ENCODE assay signal across 16 cellular contexts in genomic region chr16:86396318-86396882, GRCh38.
A peak's percentile ranks its signal among the peaks of the same experiment; 100 is the strongest.
DNase-seq lines count a peak whose midpoint lies in the region; ATAC-seq and TF ChIP-seq lines count a peak whose summit lies in the region.
"Had no signal": no experiment of that assay in that cellular context is flagged by ENCODE, and none has a peak within 500 bp of the region (broad histone marks: within the 10 kb centered on the region; RNA-seq: fewer than 3 reads in every experiment).

No MANE protein-coding gene starts in this region.

- H3K27ac ChIP-seq in rectal smooth muscle tissue (ENCODE audit: low read depth, low read length) = peak overlapping the region; percentile 95
- H3K27ac ChIP-seq: neutrophil, SK-N-MC had no signal

- peak; percentile 85 for ATAC-seq in SK-N-SH treated with all-trans-retinoic acid at 6 μM for 48 hours

- H3K4me3 ChIP-seq in fibroblast of the aortic adventitia (ENCODE audit: low read depth, low read length) (peak overlapping the region; percentile 40), rectal smooth muscle tissue (ENCODE audit: low read length) (no peak overlapping the region)
- H3K4me3 ChIP-seq: SK-N-MC had no signal

- no peak for TF ChIP-seq CTCF in fibroblast of the aortic adventitia (IDR thresholded peaks at IDR 0.05; ENCODE audit: insufficient read depth, low read length)

- H3K9ac ChIP-seq in rectal smooth muscle tissue (ENCODE audit: low read length) = no peak overlapping the region

- H3K27me3 ChIP-seq in rectal smooth muscle tissue (ENCODE audit: control insufficient read depth, insufficient read depth, low read length) = no peaks in the 10 kb centered on the region

- DNase-seq in AG20443 (ENCODE audit: low spot score) = peak; percentile 69
- peak; percentile 92 for DNase-seq in fibroblast of the aortic adventitia (ENCODE audit: low read depth)
- no peak for DNase-seq in stimulated activated CD4-positive, alpha-beta T cell treated with anti-CD3 and anti-CD28 coated beads, Interleukin-2, amount 100 ng/mL, for 48 hours
- DNase-seq in HuH-7.5 (ENCODE audit: low spot score) = no peak
- DNase-seq in NCI-H2029 (lab: John Stamatoyannopoulos, UW) = no peak
- DNase-seq in LoVo (ENCODE audit: low spot score) = no peak
- DNase-seq: activated CD4-positive, alpha-beta T cell treated with anti-CD3 and anti-CD28 coated beads, Interleukin-2, amount 10 ng/mL, durations not matched to agents 7 days and 5 days; activated naive CD4-positive, alpha-beta T cell treated with anti-CD3 and anti-CD28 coated beads, Interleukin-2, amount 50 U/mL, for 16 hours; effector memory CD4-positive, alpha-beta T cell; immature natural killer cell; NCI-H1092; NCI-H526 had no signal

- H3K4me1 ChIP-seq in rectal smooth muscle tissue (ENCODE audit: control insufficient read depth, insufficient read depth, low read length) = peaks cover 19% of the 10 kb centered on the region

- H3K36me3 ChIP-seq in rectal smooth muscle tissue (ENCODE audit: control insufficient read depth, insufficient read depth, low read length) = no peaks in the 10 kb centered on the region
- H3K36me3 ChIP-seq: neutrophil had no signal

TF ChIP-seq in SK-N-SH treated with all-trans-retinoic acid at 6 μM for 48 hours, 23 proteins besides CTCF, POLR2A, EP300 and RAD21:
- TF ChIP-seq CSRNP3 (CRISPR knock-in tag; IDR thresholded peaks at IDR 0.05) (no peak), ISL1 (CRISPR knock-in tag; IDR thresholded peaks at IDR 0.05) (no peak), CREB5 (CRISPR knock-in tag; IDR thresholded peaks at IDR 0.05; ENCODE audit: low read depth) (no peak), GLIS3 (CRISPR knock-in tag; IDR thresholded peaks at IDR 0.05) (no peak)
TF ChIP-seq in SK-N-SH treated with all-trans-retinoic acid at 6 μM for 48 hours: peak in this region for 0.

Comparison
In these comparisons a context has a peak if more than half of its experiments do, and no peak if none do; other contexts are left out.
1. DNase-seq: peak in AG20443 (single experiment) and fibroblast of the aortic adventitia (single experiment); none in stimulated activated CD4-positive, alpha-beta T cell treated with anti-CD3 and anti-CD28 coated beads, Interleukin-2, amount 100 ng/mL, for 48 hours (0 of 2), HuH-7.5 (single experiment), NCI-H2029 (single experiment) and LoVo (single experiment).